Comparison of ENCODE assay signal across 12 cellular contexts in genomic region chr3:182789371-182789770, GRCh38. TPM values are rescaled to one million over a fixed set of nuclear protein-coding genes. Genes with fewer than 3 reads are reported as not detected.
DNase-seq lines count a peak whose midpoint lies in the region; ATAC-seq and TF ChIP-seq lines count a peak whose summit lies in the region.
"Had no signal": no experiment of that assay in that cellular context is flagged by ENCODE, and none has a peak within 500 bp of the region (broad histone marks: within the 10 kb centered on the region; RNA-seq: fewer than 3 reads in every experiment).

No MANE protein-coding gene starts in this region.

- no peaks in the 10 kb centered on the region for H3K36me3 ChIP-seq in heart right ventricle

- intact Hi-C loops in heart right ventricle (cut with DNase I), result loop anchor here in 1 of 10 donors (10.0 kb wide), 1 partner anchor 75 kb away; no protein-coding TSS in a partner anchor

- peak; percentile 25 for ATAC-seq in GM18861 (IDR thresholded peaks at IDR 0.05; ENCODE audit: unreplicated experiment)
- peak; percentile 22 for ATAC-seq in HG03060 (IDR thresholded peaks at IDR 0.05; ENCODE audit: low read depth, unreplicated experiment)
- ATAC-seq in heart right ventricle, result no peak
- ATAC-seq: activated naive CD8-positive, alpha-beta T cell treated with anti-CD3 and anti-CD28 coated beads, Interleukin-2, amount 50 U/mL, for 24 hours; HepG2 had no signal

- peaks cover 0 to 36% (median 24%) of the 10 kb centered on the region in 7 donors for H3K27me3 ChIP-seq in heart right ventricle

- DNase-seq in AG10803 (ENCODE audit: low read depth) (peak; percentile 16), RPMI8226 (peak; percentile 69), mucosa of gallbladder (ENCODE audit: low spot score) (no peak), GM10266 (ENCODE audit: extremely low spot score) (no peak), heart right ventricle (no peak), NCI-H345 treated with DMSO at 0.1 percent for 48 hours (lab: John Stamatoyannopoulos, UW; ENCODE audit: unreplicated experiment) (no peak)
- DNase-seq: activated naive CD8-positive, alpha-beta T cell treated with anti-CD3 and anti-CD28 coated beads, Interleukin-2, amount 50 U/mL, for 24 hours; NCI-H187 treated with DMSO at 0.1 percent for 48 hours; stimulated activated CD4-positive, alpha-beta T cell treated with anti-CD3 and anti-CD28 coated beads, Interleukin-12 subunit alpha, Interleukin-12 subunit beta, amount 100 ng/mL, for 4 hours had no signal

- WGBS in heart right ventricle, 2 donors, result 30 to 65% methylated on average over 1 of the region's 1 CpG

- peak overlapping the region in 1 of 10 donors; percentile 21 for H3K27ac ChIP-seq in heart right ventricle

- H3K4me3 ChIP-seq in AG10803 (ENCODE audit: low read length) (no peak overlapping the region), heart right ventricle (no peak overlapping the region)

- H3K4me1 ChIP-seq in heart right ventricle, result peaks cover 0 to 15% (median 0%) of the 10 kb centered on the region in 9 donors

- TF ChIP-seq CTCF in AG10803 (conservative IDR thresholded peaks at IDR 0.05; ENCODE audit: low read length), result no peak
- TF ChIP-seq CTCF in GM10266 (IDR thresholded peaks at IDR 0.05; ENCODE audit: control insufficient read depth, insufficient read depth, low read depth, missing control alignments), result no peak
- no peak for TF ChIP-seq CTCF in heart right ventricle (IDR thresholded peaks at IDR 0.05)

- H3K9me3 ChIP-seq in heart right ventricle, result no peaks in the 10 kb centered on the region

RNA-seq across cellular contexts. Expression of gene ATP11B, which starts 3.9 kb away (rescaled TPM):
- 89.9 TPM for total RNA-seq in mucosa of gallbladder
- total RNA-seq in heart right ventricle, result 10 to 100 TPM; 29.4 to 47.8 (median 38.1) TPM
- 1 to 10 TPM; 5.3 to 6.6 TPM for polyA plus RNA-seq in heart right ventricle

Comparison
In these comparisons a context has a peak if more than half of its experiments do, and no peak if none do; other contexts are left out.
1. DNase-seq: peak in AG10803 (single experiment) and RPMI8226 (single experiment); none in mucosa of gallbladder (single experiment), GM10266 (single experiment), heart right ventricle (0 of 2) and NCI-H345 treated with DMSO at 0.1 percent for 48 hours (single experiment).
2. ATAC-seq: peak in GM18861 (single experiment) and HG03060 (single experiment); none in heart right ventricle (0 of 8).